ENCODE assay signal across 8 cellular contexts in the genomic region with DNA sequence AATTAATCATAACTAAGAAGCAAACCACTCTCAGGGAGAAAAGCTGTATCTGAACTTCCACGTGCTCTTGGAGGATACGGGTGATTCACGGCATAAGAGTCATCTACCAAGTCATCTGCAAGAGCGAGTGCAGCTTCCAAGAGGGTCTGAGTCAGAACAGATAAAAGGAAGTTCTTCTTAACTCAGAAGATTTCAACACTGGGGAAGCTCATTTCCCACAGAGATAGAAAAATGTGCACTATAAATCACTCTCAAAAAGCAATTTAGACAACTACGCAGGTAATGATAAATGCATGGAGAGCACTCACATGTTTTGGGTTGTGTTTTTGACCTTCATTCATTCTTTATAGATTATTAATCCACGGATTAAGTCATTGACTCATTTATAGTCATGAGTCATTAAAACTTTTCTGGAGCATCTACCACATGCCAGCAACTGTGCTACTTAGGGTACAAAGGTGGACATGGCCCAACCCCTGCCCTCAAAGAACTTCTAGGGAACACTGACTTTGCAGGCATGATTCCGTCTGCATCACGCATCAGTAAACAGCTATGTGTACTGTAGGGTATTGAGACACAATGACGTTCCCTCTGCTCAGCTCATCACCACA. TPM values are rescaled to one million over a fixed set of nuclear protein-coding genes. Genes with fewer than 3 reads are reported as not detected.
DNase-seq lines count a peak whose midpoint lies in the region; ATAC-seq and TF ChIP-seq lines count a peak whose summit lies in the region.

No MANE protein-coding gene starts in this region.

- TF ChIP-seq CTCF in fibroblast of the aortic adventitia (IDR thresholded peaks at IDR 0.05; ENCODE audit: insufficient read depth, low read length), result no peak
- no peak for TF ChIP-seq CTCF in spleen (IDR thresholded peaks at IDR 0.05 in 8 of 11, conservative IDR thresholded peaks at IDR 0.05 in 3 of 11)

- TF ChIP-seq POLR2A in spleen (IDR thresholded peaks at IDR 0.05), result no peak

- H3K4me3 Mint-ChIP-seq in activated naive CD4-positive, alpha-beta T cell treated with anti-CD3 and anti-CD28 coated beads for 36 hours, result no peak overlapping the region
- H3K4me3 Mint-ChIP-seq in activated naive CD4-positive, alpha-beta T cell treated with anti-CD3 and anti-CD28 coated beads, Interleukin-2, amount 10 ng/mL, durations not matched to agents 7 days and 5 days, result no peak overlapping the region

- 37 to 61% (median 50%) methylated on average over 9 of the region's 9 CpGs for WGBS in spleen, 5 donors

- peak overlapping the region in 7 of 8 donors; percentile 67 to 93 (median 77) for H3K27ac ChIP-seq in spleen

- H3K27ac Mint-ChIP-seq in activated naive CD4-positive, alpha-beta T cell treated with anti-CD3 and anti-CD28 coated beads for 36 hours, result peak overlapping the region; percentile 13
- no peak overlapping the region for H3K27ac Mint-ChIP-seq in activated naive CD4-positive, alpha-beta T cell treated with anti-CD3 and anti-CD28 coated beads, Interleukin-2, amount 10 ng/mL, durations not matched to agents 7 days and 5 days

- H3K36me3 ChIP-seq in spleen, result no peaks in the 10 kb centered on the region

- no peaks in the 10 kb centered on the region for H3K9me3 Mint-ChIP-seq in activated naive CD4-positive, alpha-beta T cell treated with anti-CD3 and anti-CD28 coated beads for 36 hours
- no peaks in the 10 kb centered on the region for H3K9me3 Mint-ChIP-seq in activated naive CD4-positive, alpha-beta T cell treated with anti-CD3 and anti-CD28 coated beads, Interleukin-2, amount 10 ng/mL, durations not matched to agents 7 days and 5 days

- no peaks in the 10 kb centered on the region for H3K9me3 ChIP-seq in spleen

- H3K4me1 Mint-ChIP-seq in activated naive CD4-positive, alpha-beta T cell treated with anti-CD3 and anti-CD28 coated beads for 36 hours (ENCODE audit: low read depth), result peaks cover 17% of the 10 kb centered on the region
- H3K4me1 Mint-ChIP-seq in activated naive CD4-positive, alpha-beta T cell treated with anti-CD3 and anti-CD28 coated beads, Interleukin-2, amount 10 ng/mL, durations not matched to agents 7 days and 5 days, result peaks cover 2% of the 10 kb centered on the region

- CTCF ChIA-PET in activated naive CD4-positive, alpha-beta T cell treated with anti-CD3 and anti-CD28 coated beads for 36 hours (lab: Charles Lee), result interaction anchor here (0.7 to 1.6 kb wide), 7 partner anchors 9 to 75 kb away, joined by 3 to 8 read pairs (median 4); no protein-coding TSS in a partner anchor
- CTCF ChIA-PET in activated naive CD4-positive, alpha-beta T cell treated with anti-CD3 and anti-CD28 coated beads, Interleukin-2, amount 10 ng/mL, durations not matched to agents 7 days and 5 days (lab: Charles Lee), result interaction anchor here (0.6 to 2.7 kb wide), 3 partner anchors 9 to 75 kb away, joined by 3 to 11 read pairs (median 3); no protein-coding TSS in a partner anchor

- DNase-seq in activated naive CD4-positive, alpha-beta T cell treated with anti-CD3 and anti-CD28 coated beads for 36 hours, result peak; percentile 63
- DNase-seq in activated naive CD4-positive, alpha-beta T cell treated with anti-CD3 and anti-CD28 coated beads, Interleukin-2, amount 10 ng/mL, durations not matched to agents 7 days and 5 days, result no peak
- DNase-seq in SKM-1 (lab: John Stamatoyannopoulos, UW; ENCODE audit: unreplicated experiment) (peak; percentile 65), fibroblast of the aortic adventitia (ENCODE audit: low read depth) (peak; percentile 99), spleen (no peak), pons (ENCODE audit: low spot score) (no peak)
- DNase-seq in activated CD8-positive, alpha-beta memory T cell treated with anti-CD3 and anti-CD28 coated beads, Interleukin-2, amount 50 U/mL, for 48 hours, result no peak

- H3K27me3 Mint-ChIP-seq in activated naive CD4-positive, alpha-beta T cell treated with anti-CD3 and anti-CD28 coated beads for 36 hours (ENCODE audit: low read depth), result no peaks in the 10 kb centered on the region
- H3K27me3 Mint-ChIP-seq in activated naive CD4-positive, alpha-beta T cell treated with anti-CD3 and anti-CD28 coated beads, Interleukin-2, amount 10 ng/mL, durations not matched to agents 7 days and 5 days, result no peaks in the 10 kb centered on the region

- H3K4me3 ChIP-seq in fibroblast of the aortic adventitia (ENCODE audit: low read depth, low read length) (no peak overlapping the region), spleen (peak overlapping the region in 1 of 8 donors; percentile 47)

- ATAC-seq in GM21717 (IDR thresholded peaks at IDR 0.05; ENCODE audit: unreplicated experiment), result no peak

- H3K4me1 ChIP-seq in spleen, result peaks cover 0 to 15% (median 0%) of the 10 kb centered on the region in 6 donors

- intact Hi-C loops in activated naive CD4-positive, alpha-beta T cell treated with anti-CD3 and anti-CD28 coated beads for 36 hours (cut with micrococcal nuclease), result loop anchor here (1.0 to 2.0 kb wide), 4 partner anchors 19 to 75 kb away; no protein-coding TSS in a partner anchor
- intact Hi-C loops in spleen (cut with DNase I; ENCODE audit: low total_unique reads), result no loop called here

- H3K27me3 ChIP-seq in spleen (replicated peaks in 1 of 7), result no peaks in the 10 kb centered on the region

- H3K36me3 Mint-ChIP-seq in activated naive CD4-positive, alpha-beta T cell treated with anti-CD3 and anti-CD28 coated beads for 36 hours (ENCODE audit: low read depth), result no peaks in the 10 kb centered on the region
- no peaks in the 10 kb centered on the region for H3K36me3 Mint-ChIP-seq in activated naive CD4-positive, alpha-beta T cell treated with anti-CD3 and anti-CD28 coated beads, Interleukin-2, amount 10 ng/mL, durations not matched to agents 7 days and 5 days

RNA-seq across cellular contexts. Expression of gene KCNJ15, which starts 20.8 kb away (rescaled TPM):
- under 1 TPM; 0.60 to 0.96 TPM for total RNA-seq in activated naive CD4-positive, alpha-beta T cell treated with anti-CD3 and anti-CD28 coated beads for 36 hours
- 0.36 TPM in 1 of 2 replicates, not detected in the other for total RNA-seq in fibroblast of the aortic adventitia (ENCODE audit: low replicate concordance)
- 10 to 100 TPM in 6 of 7 donors, 1 to 10 TPM in 1; 8.9 to 45.6 (median 20.6) TPM for total RNA-seq in spleen
- polyA plus RNA-seq in spleen, result 1 to 10 TPM in 2 of 3 donors, under 1 TPM in 1; 0.27 to 2.1 (median 1.3) TPM

Comparison
In these comparisons a context has a peak if more than half of its experiments do, and no peak if none do; other contexts are left out.
1. DNase-seq: peak in activated naive CD4-positive, alpha-beta T cell treated with anti-CD3 and anti-CD28 coated beads for 36 hours (single experiment), SKM-1 (single experiment) and fibroblast of the aortic adventitia (single experiment); none in activated naive CD4-positive, alpha-beta T cell treated with anti-CD3 and anti-CD28 coated beads, Interleukin-2, amount 10 ng/mL, durations not matched to agents 7 days and 5 days (single experiment), spleen (single experiment), pons (single experiment) and activated CD8-positive, alpha-beta memory T cell treated with anti-CD3 and anti-CD28 coated beads, Interleukin-2, amount 50 U/mL, for 48 hours (single experiment).